10 cellular contexts compared by ENCODE assay signal in genomic region chr17:351875-352420, GRCh38. TPM values are rescaled to one million over a fixed set of nuclear protein-coding genes. Genes with fewer than 3 reads are reported as not detected.
DNase-seq lines count a peak whose midpoint lies in the region; ATAC-seq, FAIRE-seq and TF ChIP-seq lines count a peak whose summit lies in the region.
"Had no signal": no experiment of that assay in that cellular context is flagged by ENCODE, and none has a peak within 500 bp of the region (broad histone marks: within the 10 kb centered on the region; RNA-seq: fewer than 3 reads in every experiment).

No MANE protein-coding gene starts in this region.

- H4K20me1 ChIP-seq in BLaER1 = no peaks in the 10 kb centered on the region

- peak overlapping the region; percentile 89 for H3K4me2 ChIP-seq in BLaER1

- no peak for FAIRE-seq in pancreas (lab: Jason Lieb, UNC)

- TF ChIP-seq CTCF in esophagus squamous epithelium (IDR thresholded peaks at IDR 0.05) = no peak
- no peak for TF ChIP-seq CTCF in pancreas (IDR thresholded peaks at IDR 0.05)
- no peak for TF ChIP-seq CTCF in GM20000 (IDR thresholded peaks at IDR 0.05; ENCODE audit: extremely low read depth, missing control alignments)

- no peak for TF ChIP-seq POLR2A in esophagus squamous epithelium (IDR thresholded peaks at IDR 0.05)

- H3K9ac ChIP-seq in BLaER1 = peak overlapping the region; percentile 43
- peak overlapping the region; percentile 79 for H3K9ac ChIP-seq in SK-N-MC (ENCODE audit: insufficient read length)

- ATAC-seq in pancreas (peak; percentile 0), GM21528 (IDR thresholded peaks at IDR 0.05; ENCODE audit: low FRiP score, unreplicated experiment) (no peak)

- H3K27ac ChIP-seq in BLaER1 = peak overlapping the region; percentile 86
- H3K27ac ChIP-seq in SK-N-MC = peak overlapping the region; percentile 90
- H3K27ac ChIP-seq in esophagus squamous epithelium = peak overlapping the region; percentile 54 to 96 (median 86)
- H3K27ac ChIP-seq in pancreas = peak overlapping the region; percentile 85 to 95 (median 95)

- H3K4me3 ChIP-seq in BLaER1 (peak overlapping the region; percentile 30; the same call in 1 of the 2 replicates), SK-N-MC (peak overlapping the region; percentile 78), esophagus squamous epithelium (peak overlapping the region in 3 of 4 donors; percentile 6 to 39 (median 33)), pancreas (peak overlapping the region in 3 of 4 donors; percentile 9 to 44 (median 21))

- DNase-seq in SK-N-MC (ENCODE audit: low read depth, low spot score) = no peak
- DNase-seq in esophagus squamous epithelium (lab: John Stamatoyannopoulos, UW) = no peak
- peak in 2 of 6 donors; percentile 22 to 71 for DNase-seq in pancreas
- DNase-seq in GM20000 (ENCODE audit: low spot score) = no peak
- DNase-seq in AG08396 (ENCODE audit: low spot score) = no peak
- DNase-seq in NCI-H1105 treated with DMSO at 0.1 percent for 48 hours (lab: John Stamatoyannopoulos, UW) = no peak
- DNase-seq: activated B cell treated with CpG ODN at 0.5 μM for 24 hours, activated gamma-delta T cell had no signal

- H3K9me3 ChIP-seq in BLaER1 = peaks cover 31% of the 10 kb centered on the region
- no peaks in the 10 kb centered on the region for H3K9me3 ChIP-seq in SK-N-MC (ENCODE audit: low read depth, low read length)
- H3K9me3 ChIP-seq in esophagus squamous epithelium = no peaks in the 10 kb centered on the region
- H3K9me3 ChIP-seq in pancreas = no peaks in the 10 kb centered on the region

- H3K4me1 ChIP-seq in BLaER1 = peaks cover 87% of the 10 kb centered on the region
- H3K4me1 ChIP-seq in esophagus squamous epithelium = peaks cover 0 to 85% (median 59%) of the 10 kb centered on the region in 3 donors
- H3K4me1 ChIP-seq in pancreas = peaks cover 55 to 71% (median 69%) of the 10 kb centered on the region in 3 donors

- H3K36me3 ChIP-seq in BLaER1 (no peaks in the 10 kb centered on the region; the same call in 1 of the 2 replicates), SK-N-MC (ENCODE audit: insufficient read depth, low read length) (no peaks in the 10 kb centered on the region), esophagus squamous epithelium (no peaks in the 10 kb centered on the region), pancreas (no peaks in the 10 kb centered on the region)

- intact Hi-C loops in esophagus squamous epithelium (cut with DNase I) (no loop called here), pancreas (cut with DNase I) (no loop called here)

- 71% methylated on average over 16 to 19 of the region's 19 CpGs for WGBS in esophagus squamous epithelium, 2 donors
- 31 to 32% methylated on average over 19 of the region's 19 CpGs for WGBS in pancreas, 2 donors

- H3K27me3 ChIP-seq in BLaER1 (no peaks in the 10 kb centered on the region), esophagus squamous epithelium (no peaks in the 10 kb centered on the region), pancreas (no peaks in the 10 kb centered on the region)

RNA-seq across cellular contexts. Expression of gene RPH3AL, which starts 0.7 kb away (rescaled TPM):
- total RNA-seq in esophagus squamous epithelium (10 to 100 TPM in 1 of 4 donors, 1 to 10 TPM in 3; 5.2 to 18.3 (median 7.5) TPM), pancreas (10 to 100 TPM; 45.1 to 89.1 (median 61.7) TPM)
- polyA plus RNA-seq in pancreas = 10 to 100 TPM; 43.4 to 46.5 TPM

Comparison
In these comparisons a context has a peak if more than half of its experiments do, and no peak if none do; other contexts are left out.
1. H3K4me3 ChIP-seq: peak in every context shown above with its lines; median percentile 78 in SK-N-MC; 33 in esophagus squamous epithelium; 30 in BLaER1; 21 in pancreas.